6 cellular contexts compared by ENCODE assay signal in genomic region chr16:680967-681745, GRCh38. TPM values are rescaled to one million over a fixed set of nuclear protein-coding genes. Genes with fewer than 3 reads are reported as not detected.
DNase-seq lines count a peak whose midpoint lies in the region; ATAC-seq, FAIRE-seq and TF ChIP-seq lines count a peak whose summit lies in the region.

No MANE protein-coding gene starts in this region.

- H3K4me3 ChIP-seq in A673 (ENCODE audit: low read depth, low read length, poor library complexity, severe bottlenecking): peak overlapping the region; percentile 94
- H3K4me3 ChIP-seq in HL-60 (replicated peaks; ENCODE audit: insufficient read depth, low read length): peak overlapping the region; percentile 62
- H3K4me3 ChIP-seq in GM12878: peak overlapping the region; percentile 77

- WGBS in GM12878 (ENCODE audit: insufficient coverage, insufficient replicate concordance, low lambda C conversion rate, missing lambda C conversion rate): 52% methylated on average over 44 of the region's 44 CpGs

- H4K20me1 ChIP-seq in GM12878 (ENCODE audit: control insufficient read depth, insufficient read depth): peaks cover 6% of the 10 kb centered on the region; the same call in 1 of the 2 replicates

- H3K27me3 Mint-ChIP-seq in naive thymus-derived CD8-positive, alpha-beta T cell: peaks cover 0 to 2% (median 0%) of the 10 kb centered on the region in 5 donors

- no peak for ATAC-seq in GM12878
- no peak for ATAC-seq in naive thymus-derived CD8-positive, alpha-beta T cell

- peak overlapping the region; percentile 88 for H3K9ac ChIP-seq in GM12878 (ENCODE audit: control insufficient read depth, insufficient read depth, low read length)

- H3K9me3 ChIP-seq in A673 (ENCODE audit: low read depth, low read length, poor library complexity, severe bottlenecking) (no peaks in the 10 kb centered on the region), GM12878 (replicated peaks; ENCODE audit: control insufficient read depth, insufficient read depth, low read length) (no peaks in the 10 kb centered on the region)

- no peaks in the 10 kb centered on the region for H3K9me3 Mint-ChIP-seq in naive thymus-derived CD8-positive, alpha-beta T cell

- RAD21 ChIA-PET in GM12878 (lab: Charles Lee; ENCODE audit: unreplicated experiment): interaction anchor here (0.6 to 1.2 kb wide), 4 partner anchors 9 to 99 kb away, joined by 3 to 4 read pairs (median 3); partner anchors contain the start of genes ANTKMT and WDR24

- TF ChIP-seq EP300 in GM12878 (IDR thresholded peaks at IDR 0.05; ENCODE audit: borderline replicate concordance in 1 of 2, control insufficient read depth in 1 of 2, low read depth in 2 of 2, low read length in 2 of 2): no peak

- H3K4me3 Mint-ChIP-seq in naive thymus-derived CD8-positive, alpha-beta T cell: peak overlapping the region; percentile 64 to 81 (median 71)

- SMC1A ChIA-PET in GM12878 (lab: Charles Lee; ENCODE audit: uncharacterized antibody, unreplicated experiment): no interaction called here

- peak; percentile 52 for DNase-seq in A673 (ENCODE audit: low spot score)
- DNase-seq in HL-60 (ENCODE audit: low read depth in 1 of 2, low spot score in 1 of 2): peak in 1 of 2 experiments; percentile 62
- DNase-seq in GM12878 (ENCODE audit: low read depth, low spot score): no peak
- no peak for DNase-seq in naive thymus-derived CD8-positive, alpha-beta T cell
- no peak for DNase-seq in NCI-H2107 (lab: John Stamatoyannopoulos, UW)
- no peak for DNase-seq in dedifferentiated amniotic fluid mesenchymal stem cell (ENCODE audit: extremely low spot score)

- H3K36me3 Mint-ChIP-seq in naive thymus-derived CD8-positive, alpha-beta T cell: peaks cover 0 to 13% (median 3%) of the 10 kb centered on the region in 3 donors

- TF ChIP-seq RAD21 in GM12878 (IDR thresholded peaks at IDR 0.05; ENCODE audit: insufficient read depth, low read depth, low read length): no peak

- BruUV-seq in A673 (replicated peaks; lab: Mats Ljungman, UMichigan): no TSS peak
- BruUV-seq in GM12878 (replicated peaks; lab: Mats Ljungman, UMichigan): no TSS peak

- no peak for TF ChIP-seq CTCF in A673 (conservative IDR thresholded peaks at IDR 0.05; ENCODE audit: low read depth, low read length)
- TF ChIP-seq CTCF in HL-60 (IDR thresholded peaks at IDR 0.05; ENCODE audit: insufficient read depth, low read length): peak; percentile 13
- peak in 2 of 3 experiments; percentile 7 to 15; a peak in 1 of 6 replicates for TF ChIP-seq CTCF in GM12878 (IDR thresholded peaks at IDR 0.05 in 2 of 3, conservative IDR thresholded peaks at IDR 0.05 in 1 of 3; ENCODE audit: control insufficient read depth in 2 of 3, extremely low read depth in 1 of 3, insufficient read depth in 1 of 3, low read depth in 3 of 3, low read length in 3 of 3)

- FAIRE-seq in GM12878 (lab: Jason Lieb, UNC): no peak

- peaks cover 24% of the 10 kb centered on the region for H3K79me2 ChIP-seq in GM12878 (ENCODE audit: control insufficient read depth, insufficient read depth, low read length)

- H3K27ac ChIP-seq in A673 (ENCODE audit: low read depth, low read length, poor library complexity, severe bottlenecking) (peak overlapping the region; percentile 86), HL-60 (replicated peaks) (peak overlapping the region; percentile 86), GM12878 (ENCODE audit: control insufficient read depth, insufficient read depth) (peak overlapping the region; percentile 53; the same call in 1 of the 2 replicates)

- H3K27me3 ChIP-seq in A673 (replicated peaks; ENCODE audit: insufficient read depth, low read depth, low read length, poor library complexity) (no peaks in the 10 kb centered on the region), HL-60 (ENCODE audit: insufficient read depth, poor library complexity, severe bottlenecking) (no peaks in the 10 kb centered on the region), GM12878 (replicated peaks in 1 of 2; ENCODE audit: control insufficient read depth in 2 of 2, insufficient read depth in 2 of 2, low read length in 1 of 2) (no peaks in the 10 kb centered on the region)

- H3K36me3 ChIP-seq in A673 (ENCODE audit: insufficient read depth, low read length, poor library complexity, severe bottlenecking) (peaks cover 23% of the 10 kb centered on the region), GM12878 (ENCODE audit: control insufficient read depth in 2 of 2, insufficient read depth in 2 of 2, low read length in 1 of 2) (peaks cover 6 to 9% of the 10 kb centered on the region in 2 experiments; a peak in 2 of 4 replicates)

- H3K4me1 ChIP-seq in A673 (ENCODE audit: insufficient read depth, low read length, poor library complexity, severe bottlenecking) (peaks cover 33% of the 10 kb centered on the region), GM12878 (ENCODE audit: control insufficient read depth, insufficient read depth, low read length) (peaks cover 15% of the 10 kb centered on the region)

- peak overlapping the region; percentile 98 for H3K4me2 ChIP-seq in GM12878 (ENCODE audit: control insufficient read depth, insufficient read depth)

- no peak; the same call in 1 of the 2 replicates for TF ChIP-seq POLR2A in GM12878 (IDR thresholded peaks at IDR 0.05; ENCODE audit: low read depth, low read length)

- peaks cover 7 to 41% (median 32%) of the 10 kb centered on the region in 4 donors for H3K4me1 Mint-ChIP-seq in naive thymus-derived CD8-positive, alpha-beta T cell

- CTCF ChIA-PET in A673 (lab: Charles Lee) (interaction anchor here (0.5 kb wide), 1 partner anchor 16 kb away, joined by 8 read pairs; no protein-coding TSS in a partner anchor), GM12878 (lab: Yijun Ruan, JAX) (interaction anchor here (1.0 to 1.5 kb wide), 2 partner anchors 9 to 14 kb away, joined by 3 to 4 read pairs; partner anchors contain the start of genes RHOT2 and WDR24)

- peak overlapping the region in 7 of 10 donors; percentile 19 to 84 (median 44) for H3K27ac Mint-ChIP-seq in naive thymus-derived CD8-positive, alpha-beta T cell

- H2AFZ ChIP-seq in GM12878 (ENCODE audit: control insufficient read depth, low read depth, low read length): no peak overlapping the region

- intact Hi-C loops in A673 (cut with micrococcal nuclease; ENCODE audit: unreplicated experiment): no loop called here
- intact Hi-C loops in GM12878 (cut with micrococcal nuclease; ENCODE audit: unreplicated experiment): loop anchor here (5.0 kb wide), 1 partner anchor 44 kb away; the partner anchor contains the start of gene METTL26

- POLR2A ChIA-PET in A673 (lab: Charles Lee; ENCODE audit: low non-redundant PET) (interaction anchor here (0.6 kb wide), 1 partner anchor 15 kb away, joined by 3 read pairs; no protein-coding TSS in a partner anchor), GM12878 (lab: Charles Lee) (interaction anchor here (1.0 to 2.0 kb wide), 6 partner anchors 9 to 41 kb away, joined by 3 to 13 read pairs (median 4); partner anchors contain the start of genes RHOT2 and WDR24)
- POLR2A ChIA-PET in naive thymus-derived CD8-positive, alpha-beta T cell (lab: Charles Lee): interaction anchor here (0.5 to 8.3 kb wide), 14 partner anchors 9 to 1835 kb away, joined by 3 to 95 read pairs (median 5); partner anchors contain the start of genes ANTKMT, HAGHL, MCRIP2 and METTL26

- in situ Hi-C loops in GM12878 (cut with MboI): no loop called here

RNA-seq across cellular contexts. Expression of gene STUB1, which starts 0.9 kb away (rescaled TPM):
- total RNA-seq in A673 (2021) (88.2 and 95.2 TPM in 2 replicates), GM12878 (2014; rRNA removed) (87.5 and 104 TPM in 2 replicates), GM12878 (2014; rRNA removed; fragmentation: Illumina TruSeq; extraction: Trizol) (63.0 and 65.8 TPM in 2 replicates), GM12878 (2021) (82.6 and 92.2 TPM in 2 replicates)
- total RNA-seq in GM12878 (2013; cell fraction: nucleolus; rRNA removed): 15.6 and 16.6 TPM in 2 replicates
- polyA plus RNA-seq in GM12878 (2011; ENCODE audit: low read depth): 22.5 TPM
- polyA plus RNA-seq in GM12878 (2011; rRNA removed) (25.6 and 47.6 TPM in 2 replicates), GM12878 (2014; fragmentation: Illumina TruSeq; extraction: Trizol) (16.1 and 49.7 TPM in 2 replicates), GM12878 (2014; fragmentation: Nextera tagmentation; extraction: Ambion mirVana) (10 to 100 TPM in 1 of 2 experiments, 1 to 10 TPM in 1; 4.2 to 26.6 TPM), GM12878 (2014; rRNA removed) (71.3 and 80.9 TPM in 2 replicates), GM12878 (2016; fragmentation: Nextera tagmentation; extraction: Ambion mirVana) (100 to 1,000 TPM; 120 to 136 TPM)
- 49.7 and 69.9 TPM in 2 replicates for polyA plus RNA-seq in GM12878 (2011; cell fraction: cytosol; rRNA removed)
- 81.0 and 81.5 TPM in 2 replicates for polyA plus RNA-seq in GM12878 (2011; cell fraction: nucleus; rRNA removed)
- 38.6 and 46.4 TPM in 2 replicates for polyA plus RNA-seq in GM12878 (2012)
- polyA minus RNA-seq in GM12878 (2011; rRNA and poly(A)+ RNA removed): 16.1 and 27.4 TPM in 2 replicates
- 14.2 and 17.0 TPM in 2 replicates for polyA minus RNA-seq in GM12878 (2011; cell fraction: cytosol; rRNA and poly(A)+ RNA removed)
- polyA minus RNA-seq in GM12878 (2011; cell fraction: nucleus; rRNA and poly(A)+ RNA removed): 21.4 and 26.1 TPM in 2 replicates
- 100 to 1,000 TPM in 1 of 2 experiments, 10 to 100 TPM in 1; 86.4 to 103 TPM for total RNA-seq in naive thymus-derived CD8-positive, alpha-beta T cell
- 100 to 1,000 TPM; 133 to 142 (median 135) TPM for polyA plus RNA-seq in naive thymus-derived CD8-positive, alpha-beta T cell

RNA-seq across cellular contexts. Expression of gene JMJD8, which starts 3.0 kb away (rescaled TPM):
- 78.1 and 87.1 TPM in 2 replicates for total RNA-seq in A673 (2021)
- 34.5 and 44.5 TPM in 2 replicates for total RNA-seq in GM12878 (2013; cell fraction: nucleolus; rRNA removed)
- 30.5 and 37.6 TPM in 2 replicates for total RNA-seq in GM12878 (2014; rRNA removed)
- total RNA-seq in GM12878 (2014; rRNA removed; fragmentation: Illumina TruSeq; extraction: Trizol): 15.6 and 18.5 TPM in 2 replicates
- total RNA-seq in GM12878 (2021): 38.2 and 39.1 TPM in 2 replicates
- 8.0 TPM for polyA plus RNA-seq in GM12878 (2011; ENCODE audit: low read depth)
- 8.0 and 23.5 TPM in 2 replicates for polyA plus RNA-seq in GM12878 (2011; rRNA removed)
- 42.2 and 55.5 TPM in 2 replicates for polyA plus RNA-seq in GM12878 (2011; cell fraction: cytosol; rRNA removed)
- polyA plus RNA-seq in GM12878 (2011; cell fraction: nucleus; rRNA removed): 114 and 133 TPM in 2 replicates
- 18.7 and 24.7 TPM in 2 replicates for polyA plus RNA-seq in GM12878 (2012)
- polyA plus RNA-seq in GM12878 (2014; fragmentation: Illumina TruSeq; extraction: Trizol): 8.0 and 23.9 TPM in 2 replicates
- polyA plus RNA-seq in GM12878 (2014; fragmentation: Nextera tagmentation; extraction: Ambion mirVana): 1 to 10 TPM in 1 of 2 experiments, under 1 TPM in 1; 1.00 to 3.4 TPM
- polyA plus RNA-seq in GM12878 (2014; rRNA removed): 46.5 and 47.2 TPM in 2 replicates
- polyA plus RNA-seq in GM12878 (2016; fragmentation: Nextera tagmentation; extraction: Ambion mirVana): 10 to 100 TPM; 39.1 to 50.4 TPM
- 10.8 and 12.3 TPM in 2 replicates for polyA minus RNA-seq in GM12878 (2011; rRNA and poly(A)+ RNA removed)
- 11.1 and 13.1 TPM in 2 replicates for polyA minus RNA-seq in GM12878 (2011; cell fraction: cytosol; rRNA and poly(A)+ RNA removed)
- 25.0 and 41.8 TPM in 2 replicates for polyA minus RNA-seq in GM12878 (2011; cell fraction: nucleus; rRNA and poly(A)+ RNA removed)
- 10 to 100 TPM; 40.8 to 41.2 TPM for total RNA-seq in naive thymus-derived CD8-positive, alpha-beta T cell
- polyA plus RNA-seq in naive thymus-derived CD8-positive, alpha-beta T cell: 10 to 100 TPM; 31.7 to 62.8 (median 46.0) TPM

RNA-seq across cellular contexts. Expression of gene RHBDL1, which starts 5.7 kb away (rescaled TPM):
- total RNA-seq in A673 (2021): 1.5 and 2.3 TPM in 2 replicates
- 7.5 and 8.6 TPM in 2 replicates for total RNA-seq in GM12878 (2013; cell fraction: nucleolus; rRNA removed)
- total RNA-seq in GM12878 (2014; rRNA removed): 0.22 and 0.28 TPM in 2 replicates
- 0.09 TPM in 1 of 2 replicates, not detected in the other for total RNA-seq in GM12878 (2014; rRNA removed; fragmentation: Illumina TruSeq; extraction: Trizol)
- 1.0 and 1.3 TPM in 2 replicates for total RNA-seq in GM12878 (2021)
- 0.62 TPM for polyA plus RNA-seq in GM12878 (2011; ENCODE audit: low read depth)
- 0.27 and 0.65 TPM in 2 replicates for polyA plus RNA-seq in GM12878 (2011; rRNA removed)
- 0.60 and 1.5 TPM in 2 replicates for polyA plus RNA-seq in GM12878 (2011; cell fraction: cytosol; rRNA removed)
- polyA plus RNA-seq in GM12878 (2011; cell fraction: nucleus; rRNA removed): 39.2 and 45.8 TPM in 2 replicates
- 1.5 and 2.2 TPM in 2 replicates for polyA plus RNA-seq in GM12878 (2012)
- 0.04 TPM in 1 of 2 replicates, not detected in the other for polyA plus RNA-seq in GM12878 (2014; fragmentation: Illumina TruSeq; extraction: Trizol)
- polyA plus RNA-seq in GM12878 (2014; fragmentation: Nextera tagmentation; extraction: Ambion mirVana): not detected
- polyA plus RNA-seq in GM12878 (2014; rRNA removed): 0.82 and 0.88 TPM in 2 replicates
- polyA plus RNA-seq in GM12878 (2016; fragmentation: Nextera tagmentation; extraction: Ambion mirVana): not detected
- polyA minus RNA-seq in GM12878 (2011; rRNA and poly(A)+ RNA removed): 0.15 TPM in 1 of 2 replicates, not detected in the other
- polyA minus RNA-seq in GM12878 (2011; cell fraction: cytosol; rRNA and poly(A)+ RNA removed): not detected in 2 replicates
- polyA minus RNA-seq in GM12878 (2011; cell fraction: nucleus; rRNA and poly(A)+ RNA removed): 3.9 and 4.1 TPM in 2 replicates
- 1 to 10 TPM; 1.3 to 1.4 TPM for total RNA-seq in naive thymus-derived CD8-positive, alpha-beta T cell
- not detected for polyA plus RNA-seq in naive thymus-derived CD8-positive, alpha-beta T cell

RNA-seq across cellular contexts. Expression of gene WDR24, which starts 9.0 kb away (rescaled TPM):
- total RNA-seq in A673 (2021) (17.7 and 18.2 TPM in 2 replicates), GM12878 (2014; rRNA removed) (3.8 and 4.1 TPM in 2 replicates), GM12878 (2014; rRNA removed; fragmentation: Illumina TruSeq; extraction: Trizol) (2.2 TPM in 2 replicates), GM12878 (2021) (16.5 and 19.7 TPM in 2 replicates)
- total RNA-seq in GM12878 (2013; cell fraction: nucleolus; rRNA removed): 31.3 and 34.6 TPM in 2 replicates
- 3.7 TPM for polyA plus RNA-seq in GM12878 (2011; ENCODE audit: low read depth)
- polyA plus RNA-seq in GM12878 (2011; rRNA removed) (1.2 and 3.4 TPM in 2 replicates), GM12878 (2014; fragmentation: Illumina TruSeq; extraction: Trizol) (0.82 and 2.6 TPM in 2 replicates), GM12878 (2014; fragmentation: Nextera tagmentation; extraction: Ambion mirVana) (under 1 TPM; 0.06 to 0.22 TPM), GM12878 (2014; rRNA removed) (9.4 and 12.9 TPM in 2 replicates), GM12878 (2016; fragmentation: Nextera tagmentation; extraction: Ambion mirVana) (10 to 100 TPM; 18.8 to 20.4 TPM)
- 6.3 and 9.4 TPM in 2 replicates for polyA plus RNA-seq in GM12878 (2011; cell fraction: cytosol; rRNA removed)
- polyA plus RNA-seq in GM12878 (2011; cell fraction: nucleus; rRNA removed): 55.1 and 67.4 TPM in 2 replicates
- polyA plus RNA-seq in GM12878 (2012): 11.6 and 13.8 TPM in 2 replicates
- 5.0 and 11.4 TPM in 2 replicates for polyA minus RNA-seq in GM12878 (2011; rRNA and poly(A)+ RNA removed)
- polyA minus RNA-seq in GM12878 (2011; cell fraction: cytosol; rRNA and poly(A)+ RNA removed): 5.5 and 7.2 TPM in 2 replicates
- 11.7 and 18.8 TPM in 2 replicates for polyA minus RNA-seq in GM12878 (2011; cell fraction: nucleus; rRNA and poly(A)+ RNA removed)
- total RNA-seq in naive thymus-derived CD8-positive, alpha-beta T cell: 10 to 100 TPM; 16.1 to 18.4 TPM
- 10 to 100 TPM; 12.7 to 18.9 (median 14.7) TPM for polyA plus RNA-seq in naive thymus-derived CD8-positive, alpha-beta T cell

RNA-seq across cellular contexts. Expression of gene RHOT2, which starts 13.2 kb away (rescaled TPM):
- total RNA-seq in A673 (2021) (184 and 193 TPM in 2 replicates), GM12878 (2014; rRNA removed) (57.3 and 77.8 TPM in 2 replicates), GM12878 (2014; rRNA removed; fragmentation: Illumina TruSeq; extraction: Trizol) (20.6 and 23.5 TPM in 2 replicates), GM12878 (2021) (149 and 167 TPM in 2 replicates)
- 119 and 139 TPM in 2 replicates for total RNA-seq in GM12878 (2013; cell fraction: nucleolus; rRNA removed)
- 39.2 TPM for polyA plus RNA-seq in GM12878 (2011; ENCODE audit: low read depth)
- polyA plus RNA-seq in GM12878 (2011; rRNA removed) (31.1 and 61.9 TPM in 2 replicates), GM12878 (2014; fragmentation: Illumina TruSeq; extraction: Trizol) (9.4 and 44.3 TPM in 2 replicates), GM12878 (2014; fragmentation: Nextera tagmentation; extraction: Ambion mirVana) (1 to 10 TPM; 3.7 to 5.6 TPM), GM12878 (2014; rRNA removed) (174 and 190 TPM in 2 replicates), GM12878 (2016; fragmentation: Nextera tagmentation; extraction: Ambion mirVana) (100 to 1,000 TPM; 124 to 141 TPM)
- polyA plus RNA-seq in GM12878 (2011; cell fraction: cytosol; rRNA removed): 64.6 and 110 TPM in 2 replicates
- polyA plus RNA-seq in GM12878 (2011; cell fraction: nucleus; rRNA removed): 755 and 892 TPM in 2 replicates
- polyA plus RNA-seq in GM12878 (2012): 84.4 and 122 TPM in 2 replicates
- polyA minus RNA-seq in GM12878 (2011; rRNA and poly(A)+ RNA removed): 17.0 and 34.0 TPM in 2 replicates
- polyA minus RNA-seq in GM12878 (2011; cell fraction: cytosol; rRNA and poly(A)+ RNA removed): 28.9 and 35.5 TPM in 2 replicates
- polyA minus RNA-seq in GM12878 (2011; cell fraction: nucleus; rRNA and poly(A)+ RNA removed): 107 and 163 TPM in 2 replicates
- total RNA-seq in naive thymus-derived CD8-positive, alpha-beta T cell: 100 to 1,000 TPM; 220 TPM
- 10 to 100 TPM; 25.1 to 44.8 (median 31.8) TPM for polyA plus RNA-seq in naive thymus-derived CD8-positive, alpha-beta T cell
